Comparison of ENCODE assay signal across 8 cellular contexts in genomic region chr5:134503937-134504437, GRCh38. TPM values are rescaled to one million over a fixed set of nuclear protein-coding genes. Genes with fewer than 3 reads are reported as not detected.
A peak's percentile ranks its signal among the peaks of the same experiment; 100 is the strongest.
DNase-seq lines count a peak whose midpoint lies in the region; ATAC-seq and TF ChIP-seq lines count a peak whose summit lies in the region.

No MANE protein-coding gene starts in this region.

- H3F3A ChIP-seq in smooth muscle cell (ENCODE audit: low read depth), result peaks cover 11% of the 10 kb centered on the region

- ATAC-seq in T-cell (replicated peaks in 1 of 4) (no peak), GM19023 (IDR thresholded peaks at IDR 0.05; ENCODE audit: unreplicated experiment) (no peak)

- WGBS in smooth muscle cell (ENCODE audit: low lambda C conversion rate), result 59% methylated on average over 3 of the region's 3 CpGs

- H3K4me3 Mint-ChIP-seq in T-cell, result peak overlapping the region; percentile 31 to 64 (median 39)

- H3K9me3 Mint-ChIP-seq in T-cell, result no peaks in the 10 kb centered on the region

- H3K4me1 Mint-ChIP-seq in T-cell, result peaks cover 22 to 32% (median 25%) of the 10 kb centered on the region in 3 donors

- H3K9ac ChIP-seq in smooth muscle cell (ENCODE audit: low read depth), result peak overlapping the region; percentile 50

- H4K20me1 ChIP-seq in smooth muscle cell (ENCODE audit: low read depth), result no peaks in the 10 kb centered on the region

- H3K4me3 ChIP-seq in fibroblast of mammary gland (ENCODE audit: control insufficient read depth, low read depth, low read length), result no peak overlapping the region
- no peak overlapping the region for H3K4me3 ChIP-seq in smooth muscle cell

- H3K27ac ChIP-seq in smooth muscle cell (ENCODE audit: low read depth), result peak overlapping the region; percentile 91

- no peaks in the 10 kb centered on the region for H3K36me3 ChIP-seq in smooth muscle cell (ENCODE audit: low read depth)

- intact Hi-C loops in head of caudate nucleus (cut with DNase I), result no loop called here

- no peaks in the 10 kb centered on the region for H3K79me2 ChIP-seq in smooth muscle cell (ENCODE audit: low read depth)

- CTCF ChIA-PET in T-cell (lab: Charles Lee), result interaction anchor here in 1 of 2 donors (1.2 kb wide), 1 partner anchor 10 kb away, joined by 3 read pairs; no protein-coding TSS in a partner anchor

- DNase-seq in HCEC 1CT, result peak; percentile 33
- DNase-seq in T-cell, result no peak
- peak; percentile 85 for DNase-seq in fibroblast of mammary gland (ENCODE audit: low read depth)
- DNase-seq in smooth muscle cell (lab: John Stamatoyannopoulos, UW; ENCODE audit: unreplicated experiment), result no peak
- no peak for DNase-seq in SHP77 (lab: John Stamatoyannopoulos, UW)
- DNase-seq in hepatic stellate cell (ENCODE audit: low spot score), result no peak
- DNase-seq in head of caudate nucleus, result no peak

- no peak for TF ChIP-seq CTCF in fibroblast of mammary gland (conservative IDR thresholded peaks at IDR 0.05; ENCODE audit: control insufficient read depth, insufficient read depth, low read depth, low read length)
- no peak for TF ChIP-seq CTCF in smooth muscle cell (IDR thresholded peaks at IDR 0.05; ENCODE audit: borderline replicate concordance, insufficient read depth, poor library complexity, severe bottlenecking)

- POLR2A ChIA-PET in T-cell (lab: Charles Lee), result interaction anchor here in 1 of 2 donors (0.6 kb wide), 1 partner anchor 1459 kb away, joined by 5 read pairs; no protein-coding TSS in a partner anchor

- peak overlapping the region; percentile 68 for H3K4me2 ChIP-seq in smooth muscle cell

- H3K27me3 ChIP-seq in smooth muscle cell (ENCODE audit: low read depth), result no peaks in the 10 kb centered on the region

- peak overlapping the region; percentile 17 for H2AFZ ChIP-seq in smooth muscle cell (ENCODE audit: low read depth)

- no peaks in the 10 kb centered on the region for H3K36me3 Mint-ChIP-seq in T-cell

- H3K4me1 ChIP-seq in smooth muscle cell (ENCODE audit: low read depth), result peaks cover 5% of the 10 kb centered on the region

- no peaks in the 10 kb centered on the region for H3K27me3 Mint-ChIP-seq in T-cell

- peak overlapping the region; percentile 92 to 93 for H3K27ac Mint-ChIP-seq in T-cell

- no peaks in the 10 kb centered on the region for H3K9me3 ChIP-seq in smooth muscle cell (replicated peaks; ENCODE audit: low read depth)

RNA-seq across cellular contexts. Expression of gene JADE2, which starts 21.5 kb away (rescaled TPM):
- total RNA-seq in T-cell, result 100 to 1,000 TPM; 163 to 263 (median 239) TPM
- total RNA-seq in smooth muscle cell, result 5.0 and 18.0 TPM in 2 replicates
- polyA plus RNA-seq in smooth muscle cell, result 4.3 and 5.5 TPM in 2 replicates

Comparison
In these comparisons a context has a peak if more than half of its experiments do, and no peak if none do; other contexts are left out.
1. DNase-seq: peak in HCEC 1CT (single experiment) and fibroblast of mammary gland (single experiment); none in T-cell (0 of 34), smooth muscle cell (single experiment), SHP77 (0 of 2), hepatic stellate cell (single experiment) and head of caudate nucleus (0 of 42).